Comparison of ENCODE assay signal across 8 cellular contexts in the genomic region with DNA sequence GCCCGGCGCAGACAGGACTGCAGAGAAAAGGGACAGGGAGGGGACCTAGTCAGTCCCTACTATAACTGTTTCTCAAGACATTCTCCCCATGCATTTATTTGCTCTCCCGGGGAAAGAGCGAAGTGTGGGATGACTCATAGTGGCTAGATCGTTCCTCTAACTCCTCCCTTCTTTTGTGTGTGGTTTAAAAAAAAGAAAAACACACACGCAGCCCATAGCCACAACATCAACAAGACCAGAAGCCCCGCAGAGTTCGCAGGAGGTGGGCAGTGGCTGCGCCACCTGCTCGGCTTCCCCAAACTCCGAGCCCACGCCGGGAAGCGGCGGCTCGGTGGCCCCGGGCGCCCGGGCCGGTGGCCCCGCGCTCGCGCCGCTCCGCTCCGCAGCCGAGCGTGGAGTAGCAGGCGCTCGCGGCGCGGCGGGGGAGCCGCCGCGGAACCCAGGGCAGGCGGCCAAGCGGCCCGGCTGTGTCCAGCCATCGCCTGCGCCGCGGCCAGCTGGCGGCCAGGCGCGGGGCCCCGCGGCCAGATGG. TPM values are rescaled to one million over a fixed set of nuclear protein-coding genes. Genes with fewer than 3 reads are reported as not detected.
DNase-seq lines count a peak whose midpoint lies in the region; ATAC-seq, FAIRE-seq and TF ChIP-seq lines count a peak whose summit lies in the region.

No MANE protein-coding gene starts in this region.

- FAIRE-seq in K562 (lab: Jason Lieb, UNC) = peak; percentile 84

- H3K4me3 Mint-ChIP-seq in T-helper 1 cell treated with Interleukin-12 subunit alpha and Interleukin-12 subunit beta and Interleukin-4 antibody, amounts not matched to agents 30 μg/mL and 1 μg/mL, for 36 hours = peak overlapping the region; percentile 99

- TF ChIP-seq EP300 in Ishikawa (IDR thresholded peaks at IDR 0.05; ENCODE audit: borderline replicate concordance) (no peak), K562 (IDR thresholded peaks at IDR 0.05; ENCODE audit: low read length) (no peak)

- H3K9me1 ChIP-seq in K562 (ENCODE audit: control insufficient read depth, insufficient read depth, low read length) = no peaks in the 10 kb centered on the region

- 2% methylated on average over 33 of the region's 50 CpGs for WGBS in K562 (ENCODE audit: insufficient coverage, low coverage, missing lambda C conversion rate)
- no CpG with 5 or more reads among the region's 50 CpGs for WGBS in iPS DF 6.9 (ENCODE audit: insufficient coverage, insufficient read length)

- peak overlapping the region; percentile 83 for H3K4me2 ChIP-seq in K562 (ENCODE audit: insufficient read depth, low read length)

- H3K9ac ChIP-seq in K562 (ENCODE audit: insufficient read depth in 1 of 2, low read depth in 2 of 2, low read length in 2 of 2) = peak overlapping the region; percentile 51 to 86

- H3K4me1 Mint-ChIP-seq in T-helper 1 cell treated with Interleukin-12 subunit alpha and Interleukin-12 subunit beta and Interleukin-4 antibody, amounts not matched to agents 30 μg/mL and 1 μg/mL, for 36 hours (ENCODE audit: low read depth) = peaks cover 27% of the 10 kb centered on the region

- intact Hi-C loops in K562 (cut with micrococcal nuclease) (loop anchor here (2.0 kb wide), 1 partner anchor 101 kb away; no protein-coding TSS in a partner anchor), sciatic nerve (cut with DNase I) (no loop called here)

- H3K9me3 Mint-ChIP-seq in T-helper 1 cell treated with Interleukin-12 subunit alpha and Interleukin-12 subunit beta and Interleukin-4 antibody, amounts not matched to agents 30 μg/mL and 1 μg/mL, for 36 hours = no peaks in the 10 kb centered on the region

- H3K4me3 ChIP-seq in K562 (peak overlapping the region; percentile 75), iPS DF 6.9 (ENCODE audit: low read length) (peak overlapping the region; percentile 85; the same call in 1 of the 2 replicates)

- H3K9me3 ChIP-seq in K562 (replicated peaks; ENCODE audit: control insufficient read depth, insufficient read depth, low read depth, low read length) = no peaks in the 10 kb centered on the region
- no peaks in the 10 kb centered on the region for H3K9me3 ChIP-seq in iPS DF 6.9 (ENCODE audit: control insufficient read depth, insufficient read depth, low read length)

- TF ChIP-seq RAD21 in Ishikawa (IDR thresholded peaks at IDR 0.05; ENCODE audit: low read depth) = no peak
- no peak for TF ChIP-seq RAD21 in K562 (CRISPR knock-in tag; conservative IDR thresholded peaks at IDR 0.05 in 1 of 2, IDR thresholded peaks at IDR 0.05 in 1 of 2)

- H3K27ac Mint-ChIP-seq in T-helper 1 cell treated with Interleukin-12 subunit alpha and Interleukin-12 subunit beta and Interleukin-4 antibody, amounts not matched to agents 30 μg/mL and 1 μg/mL, for 36 hours = peak overlapping the region; percentile 98

- H3K27me3 ChIP-seq in K562 (ENCODE audit: control insufficient read depth in 2 of 2, insufficient read depth in 2 of 2, low read length in 2 of 2) (peaks cover 0 to 5% of the 10 kb centered on the region in 2 experiments; a peak in 3 of 5 replicates), iPS DF 6.9 (ENCODE audit: control insufficient read depth, insufficient read depth, low read length) (no peaks in the 10 kb centered on the region; the same call in 1 of the 2 replicates)

- H3K27ac ChIP-seq in K562 (ENCODE audit: extremely low read depth, low read depth, low read length) (peak overlapping the region; percentile 62; the same call in 2 of the 3 replicates), iPS DF 6.9 (ENCODE audit: low read length) (no peak overlapping the region)

- peaks cover 13% of the 10 kb centered on the region for H3K36me3 Mint-ChIP-seq in T-helper 1 cell treated with Interleukin-12 subunit alpha and Interleukin-12 subunit beta and Interleukin-4 antibody, amounts not matched to agents 30 μg/mL and 1 μg/mL, for 36 hours (ENCODE audit: low read depth)

- H4K20me1 ChIP-seq in K562 (replicated peaks; ENCODE audit: control insufficient read depth, insufficient read depth, low read length) = peaks cover 6% of the 10 kb centered on the region; the same call in 1 of the 2 replicates

- in situ Hi-C loops in K562 (cut with MboI) = no loop called here

- no peak for TF ChIP-seq POLR2A in K562 (conservative IDR thresholded peaks at IDR 0.05)

- peaks cover 10% of the 10 kb centered on the region for H3K27me3 Mint-ChIP-seq in T-helper 1 cell treated with Interleukin-12 subunit alpha and Interleukin-12 subunit beta and Interleukin-4 antibody, amounts not matched to agents 30 μg/mL and 1 μg/mL, for 36 hours (ENCODE audit: low read depth)

- H3K36me3 ChIP-seq in K562 (ENCODE audit: control insufficient read depth, insufficient read depth, low read length) = peaks cover 2% of the 10 kb centered on the region; the same call in 1 of the 3 replicates
- no peaks in the 10 kb centered on the region for H3K36me3 ChIP-seq in iPS DF 6.9 (ENCODE audit: control insufficient read depth, insufficient read depth, low read length)

- H3K4me1 ChIP-seq in K562 (replicated peaks in 1 of 2; ENCODE audit: control insufficient read depth in 2 of 2, insufficient read depth in 2 of 2, low read length in 2 of 2) (peaks cover 9 to 12% of the 10 kb centered on the region in 2 experiments; a peak in 4 of 5 replicates), iPS DF 6.9 (ENCODE audit: control insufficient read depth, insufficient read depth, low read length) (no peaks in the 10 kb centered on the region)

- DNase-seq in GM04503 (ENCODE audit: low read depth) (peak; percentile 52), K562 (ENCODE audit: extremely low read depth in 1 of 4, low spot score in 3 of 4) (peak; percentile 29 to 66 (median 46)), iPS DF 6.9 (ENCODE audit: low read depth, low spot score) (no peak), sciatic nerve (ENCODE audit: low spot score) (no peak), SK-N-DZ (ENCODE audit: low spot score) (no peak)

- no peak for TF ChIP-seq CTCF in K562 (IDR thresholded peaks at IDR 0.05 in 2 of 3, conservative IDR thresholded peaks at IDR 0.05 in 1 of 3; ENCODE audit: insufficient read depth in 2 of 3, low read depth in 1 of 3, low read length in 3 of 3)

- POLR2A ChIA-PET in K562 (lab: Yijun Ruan, JAX) = interaction anchor here (1.2 kb wide), 1 partner anchor 9 kb away, joined by 4 read pairs; no protein-coding TSS in a partner anchor

- peaks cover 22% of the 10 kb centered on the region for H3K79me2 ChIP-seq in K562 (ENCODE audit: control insufficient read depth, insufficient read depth, low read length)

- peak overlapping the region; percentile 77 for H2AFZ ChIP-seq in K562 (ENCODE audit: low read depth, low read length)

- ATAC-seq in GM21825 (IDR thresholded peaks at IDR 0.05; ENCODE audit: unreplicated experiment) (peak; percentile 29), K562 (peak; percentile 38), sciatic nerve (peak; percentile 8)

- BruUV-seq in K562 (replicated peaks; lab: Mats Ljungman, UMichigan) = no TSS peak

- CTCF ChIA-PET in K562 (lab: Yijun Ruan, JAX; ENCODE audit: low intra/inter-chr PET ratio) = no interaction called here

TF ChIP-seq in K562, 482 proteins besides CTCF, POLR2A, EP300 and RAD21 (continues in another document):
- TF ChIP-seq WHSC1 (IDR thresholded peaks at IDR 0.05; ENCODE audit: low read length) = no peak
- no peak for TF ChIP-seq SPI1 (IDR thresholded peaks at IDR 0.05; ENCODE audit: borderline replicate concordance, low read depth, low read length)
- no peak for TF ChIP-seq GABPB2 (CRISPR knock-in tag; conservative IDR thresholded peaks at IDR 0.05)
- no peak for TF ChIP-seq ZNF696 (CRISPR knock-in tag; conservative IDR thresholded peaks at IDR 0.05)
- peak; percentile 82 for TF ChIP-seq FOSL1 (tag; conservative IDR thresholded peaks at IDR 0.05)
- no peak for TF ChIP-seq GATAD2A (IDR thresholded peaks at IDR 0.05)
- TF ChIP-seq MEIS2 (IDR thresholded peaks at IDR 0.05; ENCODE audit: partially characterized antibody) = no peak
- no peak for TF ChIP-seq ZNF76 (CRISPR knock-in tag; IDR thresholded peaks at IDR 0.05; ENCODE audit: borderline replicate concordance)
- TF ChIP-seq, protein P1, sequence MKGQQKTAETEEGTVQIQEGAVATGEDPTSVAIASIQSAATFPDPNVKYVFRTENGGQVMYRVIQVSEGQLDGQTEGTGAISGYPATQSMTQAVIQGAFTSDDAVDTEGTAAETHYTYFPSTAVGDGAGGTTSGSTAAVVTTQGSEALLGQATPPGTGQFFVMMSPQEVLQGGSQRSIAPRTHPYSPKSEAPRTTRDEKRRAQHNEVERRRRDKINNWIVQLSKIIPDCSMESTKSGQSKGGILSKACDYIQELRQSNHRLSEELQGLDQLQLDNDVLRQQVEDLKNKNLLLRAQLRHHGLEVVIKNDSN (CRISPR knock-in tag; IDR thresholded peaks at IDR 0.05) = no peak
- TF ChIP-seq ZNF561 (CRISPR knock-in tag; conservative IDR thresholded peaks at IDR 0.05) = no peak
- no peak for TF ChIP-seq NCOA4 (IDR thresholded peaks at IDR 0.05; ENCODE audit: partially characterized antibody)

RNA-seq across cellular contexts. Expression of gene TMTC4, which starts 0.7 kb away (rescaled TPM):
- 69.5 and 72.0 TPM in 2 replicates for total RNA-seq in K562 (2011; cell fraction: chromatin; rRNA removed; ENCODE audit: low replicate concordance)
- total RNA-seq in K562 (2011; cell fraction: nucleolus; rRNA removed) = 39.7 and 40.4 TPM in 2 replicates
- 53.1 and 53.5 TPM in 2 replicates for total RNA-seq in K562 (2011; cell fraction: nucleoplasm; rRNA removed)
- total RNA-seq in K562 (2014; rRNA removed) (13.6 and 14.5 TPM in 2 replicates), K562 (2014; rRNA removed; fragmentation: Illumina TruSeq; extraction: Trizol) (11.8 and 14.4 TPM in 2 replicates), K562 (2015; rRNA removed; fragmentation: Illumina TruSeq; extraction: Trizol) (10.0 TPM in 2 replicates), K562 (2021) (15.1 and 16.7 TPM in 2 replicates), sciatic nerve (19.1 TPM)
- polyA plus RNA-seq in K562 (2011; rRNA removed) (15.2 and 17.3 TPM in 2 replicates), K562 (2014; fragmentation: Illumina TruSeq; extraction: Trizol) (10.1 and 11.0 TPM in 2 replicates), K562 (2014; fragmentation: Nextera tagmentation; extraction: Ambion mirVana) (1 to 10 TPM; 3.5 to 3.6 TPM), K562 (2014; rRNA removed) (12.8 and 14.3 TPM in 2 replicates)
- polyA plus RNA-seq in K562 (2011; cell fraction: cytosol; rRNA removed) = 10.9 and 16.4 TPM in 2 replicates
- polyA plus RNA-seq in K562 (2011; cell fraction: nucleus; rRNA removed) = 69.1 and 95.5 TPM in 2 replicates
- 9.5 and 10.9 TPM in 2 replicates for polyA plus RNA-seq in K562 (2012)
- polyA minus RNA-seq in K562 (2011; rRNA and poly(A)+ RNA removed) = 18.1 and 25.7 TPM in 2 replicates
- 9.5 and 10.3 TPM in 2 replicates for polyA minus RNA-seq in K562 (2011; cell fraction: cytosol; rRNA and poly(A)+ RNA removed)
- 24.1 and 34.4 TPM in 2 replicates for polyA minus RNA-seq in K562 (2011; cell fraction: nucleus; rRNA and poly(A)+ RNA removed)
- 37.9 and 40.2 TPM in 2 replicates for polyA plus RNA-seq in SK-N-DZ (2014; cell fraction: cytosol; rRNA removed)
- 47.9 and 62.7 TPM in 2 replicates for polyA plus RNA-seq in SK-N-DZ (2014; cell fraction: nucleus; rRNA removed)

Comparison
In these comparisons a context has a peak if more than half of its experiments do, and no peak if none do; other contexts are left out.
1. DNase-seq: peak in GM04503 (single experiment) and K562 (4 of 4); none in iPS DF 6.9 (single experiment), sciatic nerve (single experiment) and SK-N-DZ (single experiment).
2. Peak in every context shown above with its lines, with median percentiles within 50 percentile points of each other: ATAC-seq.